ENCODE assay signal across 8 cellular contexts in the genomic region with DNA sequence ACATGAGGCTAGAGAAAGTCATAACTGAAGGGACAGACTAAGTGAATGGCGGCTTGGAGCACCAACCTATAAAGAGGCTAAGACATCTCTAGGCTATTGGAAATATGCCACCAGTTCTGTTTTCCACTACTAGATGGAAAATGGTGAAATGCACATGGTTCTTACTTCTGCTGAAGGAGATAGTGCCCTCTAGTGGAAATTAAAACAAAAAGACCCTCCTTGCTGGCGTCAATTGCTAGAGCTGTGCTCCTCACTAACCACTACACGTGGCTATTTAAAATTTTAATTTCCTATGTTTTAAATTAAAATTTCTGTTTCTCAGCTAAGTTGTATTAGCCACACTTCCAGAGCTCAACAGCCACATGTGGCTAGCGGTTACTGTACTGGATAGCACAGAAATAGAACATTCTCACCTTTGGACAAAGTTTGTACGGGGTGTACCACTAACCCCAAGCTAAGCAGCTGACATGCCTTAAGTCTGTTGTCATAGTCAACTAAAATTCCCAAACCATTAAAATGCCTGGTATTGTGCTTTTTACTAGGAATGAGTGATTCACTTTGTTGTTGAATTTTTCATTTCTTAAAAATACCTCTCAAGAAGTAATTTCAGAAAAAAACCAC.
A peak's percentile ranks its signal among the peaks of the same experiment; 100 is the strongest.
DNase-seq lines count a peak whose midpoint lies in the region; ATAC-seq and TF ChIP-seq lines count a peak whose summit lies in the region.

No MANE protein-coding gene starts in this region.

- H3K9ac ChIP-seq in SU-DHL-6 (ENCODE audit: low read length), result no peak overlapping the region

- no peak overlapping the region for H3K4me3 ChIP-seq in SU-DHL-6 (ENCODE audit: insufficient read depth, low read length, poor library complexity, severe bottlenecking)

- H3K4me2 ChIP-seq in SU-DHL-6 (ENCODE audit: low read depth, low read length, poor library complexity, severe bottlenecking), result no peak overlapping the region

- no peak for DNase-seq in activated CD4-positive, CD25-positive, alpha-beta regulatory T cell (lab: John Stamatoyannopoulos, UW)
- peak; percentile 67 for DNase-seq in NCI-H1105 treated with DMSO at 0.1 percent for 48 hours (lab: John Stamatoyannopoulos, UW)
- DNase-seq in iPS DF 19.7 (ENCODE audit: low read depth, low spot score), result peak; percentile 40

- H3K36me3 ChIP-seq in SU-DHL-6 (ENCODE audit: low read length), result no peaks in the 10 kb centered on the region

- no peaks in the 10 kb centered on the region for H3F3A ChIP-seq in SU-DHL-6 (ENCODE audit: insufficient read depth)

- TF ChIP-seq CTCF in SU-DHL-6 (IDR thresholded peaks at IDR 0.05; ENCODE audit: insufficient read depth, low read length, poor library complexity, severe bottlenecking), result peak; percentile 74

- H3K9me2 ChIP-seq in SU-DHL-6 (replicated peaks; ENCODE audit: insufficient read depth, low read length), result no peaks in the 10 kb centered on the region

- H3K9me3 ChIP-seq in SU-DHL-6 (ENCODE audit: insufficient read depth, low read length), result no peaks in the 10 kb centered on the region

- H3K79me2 ChIP-seq in SU-DHL-6 (ENCODE audit: insufficient read depth, low read length), result no peaks in the 10 kb centered on the region

- peak; percentile 20 to 48 for ATAC-seq in activated CD4-positive, CD25-positive, alpha-beta regulatory T cell treated with anti-CD3 and anti-CD28 coated beads, Interleukin-2, amount 50 U/mL, for 24 hours
- ATAC-seq in GM21717 (IDR thresholded peaks at IDR 0.05; ENCODE audit: unreplicated experiment), result peak; percentile 83
- no peak for ATAC-seq in HG03108 (IDR thresholded peaks at IDR 0.05; ENCODE audit: unreplicated experiment)
- no peak for ATAC-seq in HG03025 (IDR thresholded peaks at IDR 0.05; ENCODE audit: low FRiP score, unreplicated experiment)

- H3K27ac ChIP-seq in SU-DHL-6 (ENCODE audit: low read depth, low read length), result no peak overlapping the region

- H3K27me3 ChIP-seq in SU-DHL-6 (ENCODE audit: low read length), result no peaks in the 10 kb centered on the region

- H4K20me1 ChIP-seq in SU-DHL-6 (ENCODE audit: low read depth, low read length), result no peaks in the 10 kb centered on the region

- no peak overlapping the region for H2AFZ ChIP-seq in SU-DHL-6 (ENCODE audit: low read depth, low read length, severe bottlenecking)

Comparison
In these comparisons a context has a peak if more than half of its experiments do, and no peak if none do; other contexts are left out.
1. ATAC-seq: peak in activated CD4-positive, CD25-positive, alpha-beta regulatory T cell treated with anti-CD3 and anti-CD28 coated beads, Interleukin-2, amount 50 U/mL, for 24 hours (2 of 2) and GM21717 (single experiment); none in HG03108 (single experiment) and HG03025 (single experiment).
2. DNase-seq: peak in NCI-H1105 treated with DMSO at 0.1 percent for 48 hours (single experiment) and iPS DF 19.7 (single experiment); none in activated CD4-positive, CD25-positive, alpha-beta regulatory T cell (0 of 4).